ENCODE assay signal across 24 cellular contexts in genomic region chr6:167475947-167476346, GRCh38.
DNase-seq lines count a peak whose midpoint lies in the region; ATAC-seq and TF ChIP-seq lines count a peak whose summit lies in the region.
"Had no signal": no experiment of that assay in that cellular context is flagged by ENCODE, and none has a peak within 500 bp of the region (broad histone marks: within the 10 kb centered on the region; RNA-seq: fewer than 3 reads in every experiment).

No MANE protein-coding gene starts in this region.

- H3K4me3 Mint-ChIP-seq in nephron progenitor cell: no peak overlapping the region
- H3K4me3 Mint-ChIP-seq: activated CD4-positive, alpha-beta memory T cell treated with anti-CD3 and anti-CD28 coated beads for 36 hours; naive thymus-derived CD8-positive, alpha-beta T cell had no signal

- intact Hi-C loops in dorsolateral prefrontal cortex (cut with DNase I): no loop called here

- H3K27ac Mint-ChIP-seq in nephron progenitor cell: no peak overlapping the region
- H3K27ac Mint-ChIP-seq: activated CD4-positive, alpha-beta memory T cell treated with anti-CD3 and anti-CD28 coated beads for 36 hours; naive thymus-derived CD8-positive, alpha-beta T cell had no signal

- no peak for ATAC-seq in GM18907 (IDR thresholded peaks at IDR 0.05; ENCODE audit: unreplicated experiment)
- ATAC-seq: gastroesophageal sphincter; left lung; naive thymus-derived CD8-positive, alpha-beta T cell; SK-N-SH treated with all-trans-retinoic acid at 6 μM for 48 hours had no signal

- H3K27ac ChIP-seq in dorsolateral prefrontal cortex: no peak overlapping the region
- H3K27ac ChIP-seq: colonic mucosa, gastroesophageal sphincter, GM23248, HL-60, left lung had no signal

- no peaks in the 10 kb centered on the region for H3K9me3 Mint-ChIP-seq in nephron progenitor cell
- H3K9me3 Mint-ChIP-seq: activated CD4-positive, alpha-beta memory T cell treated with anti-CD3 and anti-CD28 coated beads for 36 hours; naive thymus-derived CD8-positive, alpha-beta T cell had no signal

- no peak for TF ChIP-seq CTCF in nephron progenitor cell (IDR thresholded peaks at IDR 0.05)
- no peak for TF ChIP-seq CTCF in dorsolateral prefrontal cortex (IDR thresholded peaks at IDR 0.05 in 54 of 56, conservative IDR thresholded peaks at IDR 0.05 in 2 of 56; ENCODE audit: low read depth in 1 of 56, partially characterized antibody in 56 of 56)

- H3K36me3 Mint-ChIP-seq in nephron progenitor cell (ENCODE audit: low read depth): no peaks in the 10 kb centered on the region
- H3K36me3 Mint-ChIP-seq: activated CD4-positive, alpha-beta memory T cell treated with anti-CD3 and anti-CD28 coated beads for 36 hours; naive thymus-derived CD8-positive, alpha-beta T cell had no signal

- H3K27me3 Mint-ChIP-seq in nephron progenitor cell (ENCODE audit: low read depth, poor library complexity): peaks cover 21% of the 10 kb centered on the region

- no peaks in the 10 kb centered on the region for H3K27me3 ChIP-seq in dorsolateral prefrontal cortex
- H3K27me3 ChIP-seq: colonic mucosa, left lung had no signal

- no peak overlapping the region for H3K4me3 ChIP-seq in dorsolateral prefrontal cortex
- H3K4me3 ChIP-seq: colonic mucosa, gastroesophageal sphincter, GM23248, left lung had no signal

- H3K4me1 Mint-ChIP-seq in nephron progenitor cell: peaks cover 45% of the 10 kb centered on the region

- peak; percentile 37 for DNase-seq in activated effector memory CD4-positive, alpha-beta T cell treated with anti-CD3 and anti-CD28 coated beads, Interleukin-2, amount 50 U/mL, for 16 hours
- DNase-seq in activated effector memory CD4-positive, alpha-beta T cell treated with Interleukin-2 at 50 U/mL for 16 hours: no peak
- DNase-seq in NCI-H2171 (lab: John Stamatoyannopoulos, UW) (peak; percentile 49), iPS DF 19.7 (ENCODE audit: low read depth, low spot score) (peak; percentile 67), nephron progenitor cell (no peak), AML-193 (lab: John Stamatoyannopoulos, UW) (no peak), dorsolateral prefrontal cortex (no peak)
- DNase-seq: ACHN; activated CD4-positive, alpha-beta memory T cell treated with anti-CD3 and anti-CD28 coated beads for 36 hours; activated naive CD4-positive, alpha-beta T cell; C1 segment of cervical spinal cord; colonic mucosa; GM23248; left lung; naive thymus-derived CD8-positive, alpha-beta T cell; NCI-H1436; NCI-H226; RPMI8226; stimulated activated CD8-positive, alpha-beta memory T cell treated with anti-CD3 and anti-CD28 coated beads, Interleukin-4, amount 100 ng/mL, for 48 hours; T-helper 9 cell had no signal

Comparison
In these comparisons a context has a peak if more than half of its experiments do, and no peak if none do; other contexts are left out.
1. DNase-seq: peak in activated effector memory CD4-positive, alpha-beta T cell treated with anti-CD3 and anti-CD28 coated beads, Interleukin-2, amount 50 U/mL, for 16 hours (single experiment), NCI-H2171 (single experiment) and iPS DF 19.7 (single experiment); none in activated effector memory CD4-positive, alpha-beta T cell treated with Interleukin-2 at 50 U/mL for 16 hours (single experiment), nephron progenitor cell (single experiment), AML-193 (0 of 2) and dorsolateral prefrontal cortex (0 of 10).